17 cellular contexts compared by ENCODE assay signal in genomic region chr5:119810217-119810616, GRCh38.
DNase-seq lines count a peak whose midpoint lies in the region; ATAC-seq, FAIRE-seq and TF ChIP-seq lines count a peak whose summit lies in the region.
"Had no signal": no experiment of that assay in that cellular context is flagged by ENCODE, and none has a peak within 500 bp of the region (broad histone marks: within the 10 kb centered on the region; RNA-seq: fewer than 3 reads in every experiment).

No MANE protein-coding gene starts in this region.

- FAIRE-seq in endometrium (lab: Jason Lieb, UNC), result peak; percentile 59
- FAIRE-seq: A204.1, D721Med, G401.6, GM12891, HepG2 had no signal

- H3K36me3 Mint-ChIP-seq in activated T-cell treated with anti-CD3 and anti-CD28 coated beads, Interleukin-2, amount 50 U/mL, for 24 hours (ENCODE audit: low read depth), result no peaks in the 10 kb centered on the region

- no peaks in the 10 kb centered on the region for H3K4me1 Mint-ChIP-seq in activated T-cell treated with anti-CD3 and anti-CD28 coated beads, Interleukin-2, amount 50 U/mL, for 24 hours (ENCODE audit: low read depth)

- H3K27me3 Mint-ChIP-seq in activated T-cell treated with anti-CD3 and anti-CD28 coated beads, Interleukin-2, amount 50 U/mL, for 24 hours, result no peaks in the 10 kb centered on the region
- H3K27me3 Mint-ChIP-seq: CD4-positive, alpha-beta T cell had no signal

- no peak for TF ChIP-seq POLR2A in heart left ventricle (IDR thresholded peaks at IDR 0.05)

- DNase-seq in heart left ventricle, result no peak
- no peak for DNase-seq in tibial artery
- no peak for DNase-seq in stimulated activated CD4-positive, alpha-beta T cell treated with anti-CD3 and anti-CD28 coated beads, Interleukin-2, amount 100 ng/mL, for 24 hours
- no peak for DNase-seq in activated T-cell treated with anti-CD3 and anti-CD28 coated beads, Interleukin-2, amount 50 U/mL, for 24 hours
- DNase-seq: ACHN; Caco-2; CD4-positive, alpha-beta T cell; GM23248 had no signal

- peaks cover 0 to 5% (median 0%) of the 10 kb centered on the region in 12 donors for H3K4me1 ChIP-seq in heart left ventricle
- H3K4me1 ChIP-seq in tibial artery, result peaks cover 0 to 19% (median 9%) of the 10 kb centered on the region in 4 donors
- H3K4me1 ChIP-seq: Caco-2, HAP-1 had no signal

- H3K9me3 ChIP-seq in heart left ventricle (peaks cover 0 to 32% (median 13%) of the 10 kb centered on the region in 12 donors), tibial artery (peaks cover 0 to 25% (median 11%) of the 10 kb centered on the region in 3 donors)
- H3K9me3 ChIP-seq: Caco-2 had no signal

- H3K36me3 ChIP-seq in heart left ventricle (no peaks in the 10 kb centered on the region), tibial artery (peaks cover 0 to 6% (median 0%) of the 10 kb centered on the region in 3 donors)
- H3K36me3 ChIP-seq: HAP-1 had no signal

- H3K27me3 ChIP-seq in heart left ventricle, result no peaks in the 10 kb centered on the region
- no peaks in the 10 kb centered on the region for H3K27me3 ChIP-seq in tibial artery

- H3K9me3 Mint-ChIP-seq in activated T-cell treated with anti-CD3 and anti-CD28 coated beads, Interleukin-2, amount 50 U/mL, for 24 hours, result peaks cover 12% of the 10 kb centered on the region

- TF ChIP-seq CTCF in 22Rv1 (IDR thresholded peaks at IDR 0.05), result no peak
- TF ChIP-seq CTCF in heart left ventricle (IDR thresholded peaks at IDR 0.05), result no peak
- no peak for TF ChIP-seq CTCF in tibial artery (IDR thresholded peaks at IDR 0.05)

- no peak overlapping the region for H3K4me3 Mint-ChIP-seq in activated T-cell treated with anti-CD3 and anti-CD28 coated beads, Interleukin-2, amount 50 U/mL, for 24 hours
- H3K4me3 Mint-ChIP-seq: CD4-positive, alpha-beta T cell had no signal

- intact Hi-C loops in heart left ventricle (cut with DNase I), result no loop called here
- intact Hi-C loops in tibial artery (cut with DNase I; ENCODE audit: low total_unique reads), result no loop called here

- H3K27ac ChIP-seq in 22Rv1 (peak overlapping the region; percentile 32; the same call in 1 of the 2 replicates), heart left ventricle (peak overlapping the region in 6 of 12 donors; percentile 23 to 72 (median 38)), tibial artery (peak overlapping the region; percentile 25 to 62)
- H3K27ac ChIP-seq: C4-2B, GM23248 had no signal

- H3K4me3 ChIP-seq in heart left ventricle (no peak overlapping the region), tibial artery (no peak overlapping the region)
- H3K4me3 ChIP-seq: GM23248, HAP-1 had no signal

- ATAC-seq in heart left ventricle, result peak; percentile 51 to 87 (median 79)
- ATAC-seq: HepG2 had no signal

- no peak overlapping the region for H3K27ac Mint-ChIP-seq in activated T-cell treated with anti-CD3 and anti-CD28 coated beads, Interleukin-2, amount 50 U/mL, for 24 hours
- H3K27ac Mint-ChIP-seq: CD4-positive, alpha-beta T cell had no signal
